In the genomic region with DNA sequence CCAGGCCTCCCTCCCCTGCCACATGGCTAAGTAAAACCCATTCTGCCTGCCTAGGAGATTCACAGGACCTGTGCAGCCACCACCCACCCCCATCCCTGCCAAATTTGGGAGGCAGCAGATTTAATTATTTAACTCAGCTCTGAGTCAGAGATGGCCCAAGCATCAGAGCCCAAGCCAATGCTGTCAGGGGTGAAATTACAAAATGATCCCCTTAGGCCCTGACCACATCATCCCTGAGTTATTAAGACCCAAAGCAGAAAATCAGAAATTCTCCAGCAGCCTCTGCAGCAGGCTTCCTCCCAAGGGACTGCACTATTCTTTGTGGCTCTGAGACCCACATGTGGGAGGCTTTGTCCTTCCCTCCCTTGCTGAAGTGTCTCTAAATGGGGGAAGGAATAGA, we compare ENCODE assay signal across 13 cellular contexts. TPM values are rescaled to one million over a fixed set of nuclear protein-coding genes. Genes with fewer than 3 reads are reported as not detected.
A peak's percentile ranks its signal among the peaks of the same experiment; 100 is the strongest.
DNase-seq lines count a peak whose midpoint lies in the region; ATAC-seq and TF ChIP-seq lines count a peak whose summit lies in the region.
"Had no signal": no experiment of that assay in that cellular context is flagged by ENCODE, and none has a peak within 500 bp of the region (broad histone marks: within the 10 kb centered on the region; RNA-seq: fewer than 3 reads in every experiment).

No MANE protein-coding gene starts in this region.

- no peak overlapping the region for H3K23ac ChIP-seq in mesendoderm (ENCODE audit: low read length)

- no peaks in the 10 kb centered on the region for H3K9me3 ChIP-seq in A673 (ENCODE audit: low read depth, low read length, poor library complexity, severe bottlenecking)
- no peaks in the 10 kb centered on the region for H3K9me3 ChIP-seq in colonic mucosa

- H3K79me2 ChIP-seq in mesendoderm (ENCODE audit: control insufficient read depth, insufficient read depth, low read length): no peaks in the 10 kb centered on the region

- H3K56ac ChIP-seq in mesendoderm (ENCODE audit: low read length): peak overlapping the region; percentile 68

- H3K18ac ChIP-seq in mesendoderm (ENCODE audit: low read length): peak overlapping the region; percentile 1

- peak; percentile 53 for DNase-seq in A673 (ENCODE audit: low spot score)
- DNase-seq in LHCN-M2 (ENCODE audit: low read depth): peak; percentile 87
- peak; percentile 20 for DNase-seq in colonic mucosa
- DNase-seq in mesendoderm: no peak
- DNase-seq in cerebellar nuclear complex (lab: John Stamatoyannopoulos, UW): no peak
- no peak for DNase-seq in NCI-H748 treated with DMSO at 0.1 percent for 48 hours (lab: John Stamatoyannopoulos, UW)
- DNase-seq: activated CD8-positive, alpha-beta memory T cell treated with anti-CD3 and anti-CD28 coated beads for 24 hours; head of caudate nucleus; naive B cell; NCI-H510A; stimulated activated CD4-positive, alpha-beta T cell treated with anti-CD3 and anti-CD28 coated beads, Interleukin-4, amount 100 ng/mL, for 24 hours had no signal

- H3K4me3 ChIP-seq in A673 (ENCODE audit: low read depth, low read length, poor library complexity, severe bottlenecking): no peak overlapping the region
- H3K4me3 ChIP-seq in colonic mucosa: no peak overlapping the region
- H3K4me3 ChIP-seq in mesendoderm (ENCODE audit: low read length): no peak overlapping the region

- CTCF ChIA-PET in A673 (lab: Charles Lee): no interaction called here

- ATAC-seq in HG02852 (IDR thresholded peaks at IDR 0.05; ENCODE audit: unreplicated experiment): no peak
- ATAC-seq in HG02588 (IDR thresholded peaks at IDR 0.05; ENCODE audit: unreplicated experiment): no peak

- peak overlapping the region; percentile 19 for H3K4ac ChIP-seq in mesendoderm (ENCODE audit: low read depth, low read length)

- H3K4me2 ChIP-seq in mesendoderm (ENCODE audit: low read length): no peak overlapping the region

- H2AK5ac ChIP-seq in mesendoderm (ENCODE audit: low read length): no peak overlapping the region

- H4K8ac ChIP-seq in mesendoderm (ENCODE audit: low read depth, low read length): no peak overlapping the region

- BruUV-seq in A673 (replicated peaks; lab: Mats Ljungman, UMichigan): no TSS peak

- H4K5ac ChIP-seq in mesendoderm (ENCODE audit: low read length): no peak overlapping the region

- H2BK5ac ChIP-seq in mesendoderm (ENCODE audit: low read length): peak overlapping the region; percentile 51

- H3K9ac ChIP-seq in colonic mucosa (ENCODE audit: low read depth in 2 of 2, low read length in 2 of 2) (no peak overlapping the region), mesendoderm (ENCODE audit: low read length) (no peak overlapping the region)

- H2BK120ac ChIP-seq in mesendoderm (ENCODE audit: low read depth, low read length): no peak overlapping the region

- H2BK15ac ChIP-seq in mesendoderm (replicated peaks; ENCODE audit: low read depth): no peak overlapping the region

- POLR2A ChIA-PET in A673 (lab: Charles Lee; ENCODE audit: low non-redundant PET): no interaction called here

- H3K27me3 ChIP-seq in A673 (replicated peaks; ENCODE audit: insufficient read depth, low read depth, low read length, poor library complexity) (no peaks in the 10 kb centered on the region), colonic mucosa (no peaks in the 10 kb centered on the region), mesendoderm (ENCODE audit: insufficient read depth, low read length, poor library complexity) (no peaks in the 10 kb centered on the region)

- intact Hi-C loops in A673 (cut with micrococcal nuclease; ENCODE audit: unreplicated experiment): no loop called here
- intact Hi-C loops in colonic mucosa (cut with DNase I): no loop called here

- TF ChIP-seq CTCF in A673 (conservative IDR thresholded peaks at IDR 0.05; ENCODE audit: low read depth, low read length): no peak
- no peak for TF ChIP-seq CTCF in colonic mucosa (IDR thresholded peaks at IDR 0.05)

- H3K27ac ChIP-seq in A673 (ENCODE audit: low read depth, low read length, poor library complexity, severe bottlenecking) (no peak overlapping the region), colonic mucosa (no peak overlapping the region), mesendoderm (ENCODE audit: low read depth, low read length) (no peak overlapping the region)

- H3K79me1 ChIP-seq in mesendoderm (ENCODE audit: low read length): no peaks in the 10 kb centered on the region

- no peaks in the 10 kb centered on the region for H3K4me1 ChIP-seq in A673 (ENCODE audit: insufficient read depth, low read length, poor library complexity, severe bottlenecking)
- H3K4me1 ChIP-seq in colonic mucosa: no peaks in the 10 kb centered on the region
- H3K4me1 ChIP-seq in mesendoderm (ENCODE audit: control insufficient read depth, low read depth, low read length): peaks cover 29% of the 10 kb centered on the region

- H3K36me3 ChIP-seq in A673 (ENCODE audit: insufficient read depth, low read length, poor library complexity, severe bottlenecking) (no peaks in the 10 kb centered on the region), colonic mucosa (no peaks in the 10 kb centered on the region), mesendoderm (ENCODE audit: control insufficient read depth, insufficient read depth, low read length) (no peaks in the 10 kb centered on the region)

RNA-seq across cellular contexts. Expression of gene RRAS2, which starts 52.8 kb away (rescaled TPM):
- 23.3 and 24.8 TPM in 2 replicates for total RNA-seq in A673 (2021)
- total RNA-seq in LHCN-M2 (2014; rRNA removed): 159 and 182 TPM in 2 replicates
- polyA plus RNA-seq in LHCN-M2 (2012): 88.8 TPM
- 10 to 100 TPM; 26.9 to 44.0 TPM for total RNA-seq in colonic mucosa
- polyA plus RNA-seq in mesendoderm (2013, experiment 1 of 2): 180 TPM
- polyA plus RNA-seq in mesendoderm (2013, experiment 2 of 2): 184 TPM

Comparison
In these comparisons a context has a peak if more than half of its experiments do, and no peak if none do; other contexts are left out.
1. DNase-seq: peak in A673 (single experiment), LHCN-M2 (single experiment) and colonic mucosa (single experiment); none in mesendoderm (single experiment), cerebellar nuclear complex (0 of 2) and NCI-H748 treated with DMSO at 0.1 percent for 48 hours (single experiment).